In genomic region chr7:27812706-27813105, GRCh38 we compare ENCODE assay signal across 1 cellular context.
TF ChIP-seq lines count a peak whose summit lies in the region.

No MANE protein-coding gene starts in this region.

TF ChIP-seq in K562, 482 proteins besides CTCF, POLR2A, EP300 and RAD21 (continued from another document):
- TF ChIP-seq ZBTB40 (IDR thresholded peaks at IDR 0.05) (peak; percentile 80), ZBTB40 (CRISPR knock-in tag; IDR thresholded peaks at IDR 0.05) (peak; percentile 57; the same call in 1 of the 2 replicates), TFE3 (CRISPR knock-in tag; IDR thresholded peaks at IDR 0.05) (no peak)
